In the genomic region with DNA sequence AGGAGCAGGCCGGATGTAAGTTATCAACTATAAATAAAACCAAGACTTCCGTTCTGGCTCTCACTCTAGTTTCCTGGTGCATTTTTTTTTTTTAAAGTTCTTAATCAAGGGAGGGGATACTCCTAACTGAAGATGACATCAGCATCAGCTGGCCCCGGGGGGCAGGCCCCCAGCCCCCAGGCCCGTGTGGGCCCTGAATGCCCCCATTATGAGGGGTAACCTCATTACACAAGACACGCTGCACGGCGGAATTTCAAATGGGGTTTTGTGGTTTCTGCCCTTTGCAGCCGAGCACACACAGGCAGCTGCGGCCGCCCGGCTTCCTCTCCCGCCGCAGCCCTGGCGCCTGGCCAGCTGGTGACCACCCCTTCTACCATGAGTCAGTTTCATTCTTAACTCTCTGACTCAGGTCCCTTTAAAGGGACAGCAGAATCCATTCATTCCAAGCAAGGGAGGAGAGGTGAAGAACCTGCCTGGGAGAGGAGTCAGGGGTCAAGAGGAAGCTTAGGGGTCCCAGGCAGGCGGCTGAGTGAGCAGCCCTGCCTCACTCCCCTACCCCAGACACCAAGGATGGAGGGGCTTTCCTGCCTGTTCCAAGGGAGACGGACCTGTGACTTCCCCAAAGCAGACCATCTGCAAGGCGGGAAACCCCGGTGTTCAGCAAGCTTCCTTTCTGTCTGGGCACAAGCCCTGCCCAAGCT, we compare ENCODE assay signal across 8 cellular contexts. TPM values are rescaled to one million over a fixed set of nuclear protein-coding genes. Genes with fewer than 3 reads are reported as not detected.
DNase-seq lines count a peak whose midpoint lies in the region; ATAC-seq and TF ChIP-seq lines count a peak whose summit lies in the region.

No MANE protein-coding gene starts in this region.

- no peaks in the 10 kb centered on the region for H3K9me3 Mint-ChIP-seq in activated naive CD4-positive, alpha-beta T cell treated with anti-CD3 and anti-CD28 coated beads for 36 hours

- peaks cover 49% of the 10 kb centered on the region for H3K4me1 Mint-ChIP-seq in activated naive CD4-positive, alpha-beta T cell treated with anti-CD3 and anti-CD28 coated beads for 36 hours (ENCODE audit: low read depth)

- H3K27me3 ChIP-seq in HL-60 (ENCODE audit: insufficient read depth, poor library complexity, severe bottlenecking) = no peaks in the 10 kb centered on the region

- no peaks in the 10 kb centered on the region for H3K27me3 Mint-ChIP-seq in activated naive CD4-positive, alpha-beta T cell treated with anti-CD3 and anti-CD28 coated beads for 36 hours (ENCODE audit: low read depth)

- peak; percentile 55 for ATAC-seq in GM19463 (IDR thresholded peaks at IDR 0.05; ENCODE audit: unreplicated experiment)
- peak; percentile 76 for ATAC-seq in Right ventricle myocardium inferior

- H3K4me3 ChIP-seq in HL-60 (replicated peaks; ENCODE audit: insufficient read depth, low read length) = no peak overlapping the region

- H3K27ac ChIP-seq in C4-2B (peak overlapping the region; percentile 57), HL-60 (replicated peaks) (peak overlapping the region; percentile 82)

- intact Hi-C loops in activated naive CD4-positive, alpha-beta T cell treated with anti-CD3 and anti-CD28 coated beads for 36 hours (cut with micrococcal nuclease) = loop anchor here (1.0 to 5.0 kb wide), 5 partner anchors 40 to 346 kb away; no protein-coding TSS in a partner anchor
- intact Hi-C loops in Right ventricle myocardium inferior (cut with DNase I) = loop anchor here (5.0 to 10.0 kb wide), 2 partner anchors 117 to 145 kb away; no protein-coding TSS in a partner anchor

- H3K36me3 Mint-ChIP-seq in activated naive CD4-positive, alpha-beta T cell treated with anti-CD3 and anti-CD28 coated beads for 36 hours (ENCODE audit: low read depth) = no peaks in the 10 kb centered on the region

- CTCF ChIA-PET in activated naive CD4-positive, alpha-beta T cell treated with anti-CD3 and anti-CD28 coated beads for 36 hours (lab: Charles Lee) = interaction anchor here (0.7 to 1.0 kb wide), 3 partner anchors 175 to 386 kb away, joined by 3 read pairs; no protein-coding TSS in a partner anchor

- H3K4me3 Mint-ChIP-seq in activated naive CD4-positive, alpha-beta T cell treated with anti-CD3 and anti-CD28 coated beads for 36 hours = no peak overlapping the region

- no peak overlapping the region for H3K27ac Mint-ChIP-seq in activated naive CD4-positive, alpha-beta T cell treated with anti-CD3 and anti-CD28 coated beads for 36 hours

- TF ChIP-seq CTCF in C4-2B (conservative IDR thresholded peaks at IDR 0.05) = no peak
- TF ChIP-seq CTCF in HL-60 (IDR thresholded peaks at IDR 0.05; ENCODE audit: insufficient read depth, low read length) = no peak

- DNase-seq in HL-60 (ENCODE audit: low read depth in 1 of 2, low spot score in 1 of 2) (peak; percentile 98 to 100), SK-N-DZ (ENCODE audit: low spot score) (peak; percentile 65), Right ventricle myocardium inferior (ENCODE audit: missing footprints) (peak; percentile 97), putamen (ENCODE audit: low spot score) (peak; percentile 43), ureter (ENCODE audit: low spot score) (peak; percentile 96)
- DNase-seq in activated naive CD4-positive, alpha-beta T cell treated with anti-CD3 and anti-CD28 coated beads for 36 hours = peak; percentile 89

RNA-seq across cellular contexts. Expression of gene MYEOV, which starts 3.4 kb away (rescaled TPM):
- 0.54 TPM in 1 of 2 replicates, not detected in the other for polyA plus RNA-seq in SK-N-DZ (2014; cell fraction: cytosol; rRNA removed)
- 0.49 TPM in 1 of 2 replicates, not detected in the other for polyA plus RNA-seq in SK-N-DZ (2014; cell fraction: nucleus; rRNA removed)
- under 1 TPM in 1 of 2 experiments, not detected in 1; 0.35 TPM for total RNA-seq in activated naive CD4-positive, alpha-beta T cell treated with anti-CD3 and anti-CD28 coated beads for 36 hours
- not detected for total RNA-seq in Right ventricle myocardium inferior
- total RNA-seq in ureter = not detected

Comparison
In these comparisons a context has a peak if more than half of its experiments do, and no peak if none do; other contexts are left out.
1. DNase-seq: peak in every context shown above with its lines; median percentile 99 in HL-60; 97 in Right ventricle myocardium inferior; 96 in ureter; 89 in activated naive CD4-positive, alpha-beta T cell treated with anti-CD3 and anti-CD28 coated beads for 36 hours; 65 in SK-N-DZ; 43 in putamen.